ENCODE assay signal across 28 cellular contexts in the genomic region with DNA sequence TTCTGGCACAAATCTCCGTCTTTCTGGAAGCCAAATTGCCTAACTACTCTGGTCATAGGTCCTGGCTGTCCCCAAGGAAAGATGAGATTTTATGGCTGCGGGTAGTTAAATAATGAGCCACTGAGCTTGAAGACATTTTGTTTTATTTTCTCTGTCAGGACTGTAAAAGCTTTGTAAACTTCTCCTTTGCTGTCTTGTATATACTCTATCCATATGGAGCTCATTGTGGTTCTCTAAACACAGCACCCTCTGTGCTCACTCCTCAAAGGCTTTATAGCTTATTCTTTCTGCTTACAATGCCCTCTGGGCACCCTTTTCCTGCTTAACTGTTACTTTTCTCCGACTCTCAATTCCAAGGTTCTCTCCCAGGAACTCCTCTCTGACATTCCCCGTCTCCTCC.
"Had no signal": no experiment of that assay in that cellular context is flagged by ENCODE, and none has a peak within 500 bp of the region (broad histone marks: within the 10 kb centered on the region; RNA-seq: fewer than 3 reads in every experiment).

No MANE protein-coding gene starts in this region.

- H3K4me1 ChIP-seq: left lung, lower lobe of right lung, pancreas, prostate gland, suprapubic skin, tibial artery, upper lobe of right lung had no signal

- H3K9me3 ChIP-seq: left lung, lower lobe of right lung, pancreas, prostate gland, suprapubic skin, thoracic aorta, tibial artery, upper lobe of right lung had no signal

- H3K36me3 ChIP-seq: left lung, lower lobe of right lung, pancreas, prostate gland, suprapubic skin, thoracic aorta, tibial artery, upper lobe of right lung had no signal

- DNase-seq: hypothalamus; immature natural killer cell; kidney; left colon; left lung; lower lobe of right lung; mammary epithelial cell; mesenchymal stem cell; naive thymus-derived CD8-positive, alpha-beta T cell; nucleus accumbens; pancreas; posterior cingulate gyrus; retina; right cardiac atrium; stimulated activated CD4-positive, alpha-beta T cell treated with anti-CD3 and anti-CD28 coated beads, Interleukin-12 subunit alpha, Interleukin-12 subunit beta, amount 100 ng/mL, for 4 hours; stimulated activated CD4-positive, alpha-beta T cell treated with anti-CD3 and anti-CD28 coated beads, Interleukin-15, amount 100 ng/mL, for 24 hours; stimulated activated CD4-positive, alpha-beta T cell treated with anti-CD3 and anti-CD28 coated beads, Interleukin-4, amount 100 ng/mL, for 24 hours; stimulated activated naive CD4-positive, alpha-beta T cell; tibial artery; upper lobe of right lung had no signal

- H3K27ac Mint-ChIP-seq: immature natural killer cell; naive thymus-derived CD8-positive, alpha-beta T cell; nephron; stimulated activated effector memory CD8-positive, alpha-beta T cell treated with anti-CD3 and anti-CD28 coated beads, Interleukin-12 subunit alpha, Interleukin-12 subunit beta, amount 100 ng/mL, for 72 hours; stimulated activated naive CD8-positive, alpha-beta T cell treated with anti-CD3 and anti-CD28 coated beads, Interleukin-15, Interleukin-2, amounts not matched to agents 100 ng/mL and 50 ng/mL, for 24 hours had no signal

- H3K27me3 ChIP-seq: left lung, pancreas, suprapubic skin, tibial artery, upper lobe of right lung had no signal

- ATAC-seq: left colon; left lung; lower lobe of right lung; naive thymus-derived CD8-positive, alpha-beta T cell; pancreas; right cardiac atrium; sciatic nerve; stimulated activated effector memory CD8-positive, alpha-beta T cell treated with anti-CD3 and anti-CD28 coated beads, Interleukin-12 subunit alpha, Interleukin-12 subunit beta, amount 100 ng/mL, for 72 hours; upper lobe of right lung had no signal

- H3K4me3 ChIP-seq: left lung, lower lobe of right lung, pancreas, prostate gland, skin epidermis, suprapubic skin, thoracic aorta, tibial artery, upper lobe of right lung had no signal

- H3K27ac ChIP-seq: left lung, lower lobe of right lung, pancreas, prostate gland, skin epidermis, suprapubic skin, thoracic aorta, tibial artery, upper lobe of right lung had no signal

- H3K9me3 Mint-ChIP-seq: nephron; stimulated activated effector memory CD8-positive, alpha-beta T cell treated with anti-CD3 and anti-CD28 coated beads, Interleukin-12 subunit alpha, Interleukin-12 subunit beta, amount 100 ng/mL, for 72 hours; stimulated activated naive CD8-positive, alpha-beta T cell treated with anti-CD3 and anti-CD28 coated beads, Interleukin-15, Interleukin-2, amounts not matched to agents 100 ng/mL and 50 ng/mL, for 24 hours had no signal

- H3K4me1 Mint-ChIP-seq: immature natural killer cell; naive thymus-derived CD8-positive, alpha-beta T cell; stimulated activated effector memory CD8-positive, alpha-beta T cell treated with anti-CD3 and anti-CD28 coated beads, Interleukin-12 subunit alpha, Interleukin-12 subunit beta, amount 100 ng/mL, for 72 hours had no signal

- H3K4me3 Mint-ChIP-seq: immature natural killer cell; naive thymus-derived CD8-positive, alpha-beta T cell; nephron; stimulated activated effector memory CD8-positive, alpha-beta T cell treated with anti-CD3 and anti-CD28 coated beads, Interleukin-12 subunit alpha, Interleukin-12 subunit beta, amount 100 ng/mL, for 72 hours; stimulated activated naive CD8-positive, alpha-beta T cell treated with anti-CD3 and anti-CD28 coated beads, Interleukin-15, Interleukin-2, amounts not matched to agents 100 ng/mL and 50 ng/mL, for 24 hours had no signal

- H3K36me3 Mint-ChIP-seq: immature natural killer cell; stimulated activated effector memory CD8-positive, alpha-beta T cell treated with anti-CD3 and anti-CD28 coated beads, Interleukin-12 subunit alpha, Interleukin-12 subunit beta, amount 100 ng/mL, for 72 hours had no signal

- H3K27me3 Mint-ChIP-seq: stimulated activated naive CD8-positive, alpha-beta T cell treated with anti-CD3 and anti-CD28 coated beads, Interleukin-15, Interleukin-2, amounts not matched to agents 100 ng/mL and 50 ng/mL, for 24 hours had no signal
